Comparison of ENCODE assay signal across 1 cellular context in the genomic region with DNA sequence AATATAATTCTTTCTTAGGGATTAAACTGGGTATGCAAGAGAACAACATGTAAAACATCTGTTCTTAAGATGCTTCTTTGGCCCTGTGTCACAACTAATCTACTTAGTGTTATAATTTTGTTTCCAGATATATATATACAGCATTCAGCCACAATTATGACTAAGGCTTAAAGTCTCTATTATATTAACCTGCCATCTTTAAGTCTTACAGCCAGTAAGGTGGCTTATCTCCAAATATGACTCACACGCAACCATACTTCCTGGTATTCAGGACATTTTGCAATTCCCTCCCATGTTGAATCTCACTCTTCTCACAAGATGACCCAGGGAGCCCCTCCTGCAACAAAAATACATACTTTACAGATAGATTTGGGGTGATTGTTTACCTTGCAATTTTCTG.
TF ChIP-seq lines count a peak whose summit lies in the region.

No MANE protein-coding gene starts in this region.

TF ChIP-seq in K562, 482 proteins besides CTCF, POLR2A, EP300 and RAD21 (continued from another document):
- TF ChIP-seq ZKSCAN1 (IDR thresholded peaks at IDR 0.05; ENCODE audit: low read depth, low read length): no peak
- TF ChIP-seq NR3C1 (CRISPR knock-in tag; IDR thresholded peaks at IDR 0.05): no peak
- no peak for TF ChIP-seq PML (IDR thresholded peaks at IDR 0.05; ENCODE audit: low read length)
- TF ChIP-seq MIER1 (IDR thresholded peaks at IDR 0.05; ENCODE audit: low read depth): no peak
- no peak for TF ChIP-seq ZNF174 (CRISPR knock-in tag; IDR thresholded peaks at IDR 0.05)
- TF ChIP-seq ZBTB1 (CRISPR knock-in tag; IDR thresholded peaks at IDR 0.05; ENCODE audit: borderline replicate concordance, low read depth): no peak
- no peak for TF ChIP-seq KDM4B (IDR thresholded peaks at IDR 0.05; ENCODE audit: borderline replicate concordance in 2 of 2, low read depth in 1 of 2)
- 0 out of 2 replicates have a peak, but pooled peaks have one; percentile 35 for TF ChIP-seq SMARCE1 (IDR thresholded peaks at IDR 0.05)
- TF ChIP-seq, protein P1, sequence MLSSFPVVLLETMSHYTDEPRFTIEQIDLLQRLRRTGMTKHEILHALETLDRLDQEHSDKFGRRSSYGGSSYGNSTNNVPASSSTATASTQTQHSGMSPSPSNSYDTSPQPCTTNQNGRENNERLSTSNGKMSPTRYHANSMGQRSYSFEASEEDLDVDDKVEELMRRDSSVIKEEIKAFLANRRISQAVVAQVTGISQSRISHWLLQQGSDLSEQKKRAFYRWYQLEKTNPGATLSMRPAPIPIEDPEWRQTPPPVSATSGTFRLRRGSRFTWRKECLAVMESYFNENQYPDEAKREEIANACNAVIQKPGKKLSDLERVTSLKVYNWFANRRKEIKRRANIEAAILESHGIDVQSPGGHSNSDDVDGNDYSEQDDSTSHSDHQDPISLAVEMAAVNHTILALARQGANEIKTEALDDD (IDR thresholded peaks at IDR 0.05): peak; percentile 61
- no peak for TF ChIP-seq DIDO1 (tag; IDR thresholded peaks at IDR 0.05; ENCODE audit: low read depth)
- TF ChIP-seq, protein P2, sequence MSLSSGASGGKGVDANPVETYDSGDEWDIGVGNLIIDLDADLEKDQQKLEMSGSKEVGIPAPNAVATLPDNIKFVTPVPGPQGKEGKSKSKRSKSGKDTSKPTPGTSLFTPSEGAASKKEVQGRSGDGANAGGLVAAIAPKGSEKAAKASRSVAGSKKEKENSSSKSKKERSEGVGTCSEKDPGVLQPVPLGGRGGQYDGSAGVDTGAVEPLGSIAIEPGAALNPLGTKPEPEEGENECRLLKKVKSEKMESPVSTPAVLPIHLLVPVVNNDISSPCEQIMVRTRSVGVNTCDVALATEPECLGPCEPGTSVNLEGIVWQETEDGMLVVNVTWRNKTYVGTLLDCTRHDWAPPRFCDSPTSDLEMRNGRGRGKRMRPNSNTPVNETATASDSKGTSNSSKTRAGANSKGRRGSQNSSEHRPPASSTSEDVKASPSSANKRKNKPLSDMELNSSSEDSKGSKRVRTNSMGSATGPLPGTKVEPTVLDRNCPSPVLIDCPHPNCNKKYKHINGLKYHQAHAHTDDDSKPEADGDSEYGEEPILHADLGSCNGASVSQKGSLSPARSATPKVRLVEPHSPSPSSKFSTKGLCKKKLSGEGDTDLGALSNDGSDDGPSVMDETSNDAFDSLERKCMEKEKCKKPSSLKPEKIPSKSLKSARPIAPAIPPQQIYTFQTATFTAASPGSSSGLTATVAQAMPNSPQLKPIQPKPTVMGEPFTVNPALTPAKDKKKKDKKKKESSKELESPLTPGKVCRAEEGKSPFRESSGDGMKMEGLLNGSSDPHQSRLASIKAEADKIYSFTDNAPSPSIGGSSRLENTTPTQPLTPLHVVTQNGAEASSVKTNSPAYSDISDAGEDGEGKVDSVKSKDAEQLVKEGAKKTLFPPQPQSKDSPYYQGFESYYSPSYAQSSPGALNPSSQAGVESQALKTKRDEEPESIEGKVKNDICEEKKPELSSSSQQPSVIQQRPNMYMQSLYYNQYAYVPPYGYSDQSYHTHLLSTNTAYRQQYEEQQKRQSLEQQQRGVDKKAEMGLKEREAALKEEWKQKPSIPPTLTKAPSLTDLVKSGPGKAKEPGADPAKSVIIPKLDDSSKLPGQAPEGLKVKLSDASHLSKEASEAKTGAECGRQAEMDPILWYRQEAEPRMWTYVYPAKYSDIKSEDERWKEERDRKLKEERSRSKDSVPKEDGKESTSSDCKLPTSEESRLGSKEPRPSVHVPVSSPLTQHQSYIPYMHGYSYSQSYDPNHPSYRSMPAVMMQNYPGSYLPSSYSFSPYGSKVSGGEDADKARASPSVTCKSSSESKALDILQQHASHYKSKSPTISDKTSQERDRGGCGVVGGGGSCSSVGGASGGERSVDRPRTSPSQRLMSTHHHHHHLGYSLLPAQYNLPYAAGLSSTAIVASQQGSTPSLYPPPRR (CRISPR knock-in tag; IDR thresholded peaks at IDR 0.05; ENCODE audit: borderline replicate concordance): no peak
- TF ChIP-seq ZNF124 (CRISPR knock-in tag; IDR thresholded peaks at IDR 0.05): no peak
- peak in 1 of 3 experiments; percentile 50 for TF ChIP-seq YY1 (IDR thresholded peaks at IDR 0.05; ENCODE audit: borderline replicate concordance in 1 of 3, control insufficient read depth in 1 of 3, extremely low read depth in 1 of 3, insufficient read depth in 3 of 3, insufficient read length in 1 of 3, insufficient replicate concordance in 2 of 3, low read depth in 1 of 3, low read length in 2 of 3)
- no peak for TF ChIP-seq SAFB (IDR thresholded peaks at IDR 0.05; ENCODE audit: borderline replicate concordance, low read depth, low read length)
- TF ChIP-seq OTX1 (CRISPR knock-in tag; IDR thresholded peaks at IDR 0.05): no peak
- TF ChIP-seq, protein P3, sequence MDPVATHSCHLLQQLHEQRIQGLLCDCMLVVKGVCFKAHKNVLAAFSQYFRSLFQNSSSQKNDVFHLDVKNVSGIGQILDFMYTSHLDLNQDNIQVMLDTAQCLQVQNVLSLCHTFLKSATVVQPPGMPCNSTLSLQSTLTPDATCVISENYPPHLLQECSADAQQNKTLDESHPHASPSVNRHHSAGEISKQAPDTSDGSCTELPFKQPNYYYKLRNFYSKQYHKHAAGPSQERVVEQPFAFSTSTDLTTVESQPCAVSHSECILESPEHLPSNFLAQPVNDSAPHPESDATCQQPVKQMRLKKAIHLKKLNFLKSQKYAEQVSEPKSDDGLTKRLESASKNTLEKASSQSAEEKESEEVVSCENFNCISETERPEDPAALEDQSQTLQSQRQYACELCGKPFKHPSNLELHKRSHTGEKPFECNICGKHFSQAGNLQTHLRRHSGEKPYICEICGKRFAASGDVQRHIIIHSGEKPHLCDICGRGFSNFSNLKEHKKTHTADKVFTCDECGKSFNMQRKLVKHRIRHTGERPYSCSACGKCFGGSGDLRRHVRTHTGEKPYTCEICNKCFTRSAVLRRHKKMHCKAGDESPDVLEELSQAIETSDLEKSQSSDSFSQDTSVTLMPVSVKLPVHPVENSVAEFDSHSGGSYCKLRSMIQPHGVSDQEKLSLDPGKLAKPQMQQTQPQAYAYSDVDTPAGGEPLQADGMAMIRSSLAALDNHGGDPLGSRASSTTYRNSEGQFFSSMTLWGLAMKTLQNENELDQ (CRISPR knock-in tag; IDR thresholded peaks at IDR 0.05; ENCODE audit: borderline replicate concordance): no peak
- TF ChIP-seq RCOR1 (IDR thresholded peaks at IDR 0.05; ENCODE audit: borderline replicate concordance in 1 of 2, low read depth in 2 of 2, low read length in 2 of 2): no peak
- TF ChIP-seq SP2 (IDR thresholded peaks at IDR 0.05; ENCODE audit: extremely low read depth, low read depth, low read length, poor library complexity, severe bottlenecking): no peak
- TF ChIP-seq BHLHE40 (IDR thresholded peaks at IDR 0.05; ENCODE audit: low read length): no peak
- no peak for TF ChIP-seq ZNF444 (CRISPR knock-in tag; IDR thresholded peaks at IDR 0.05)
- TF ChIP-seq ARID1B (IDR thresholded peaks at IDR 0.05): peak; percentile 57; the same call in 1 of the 2 replicates
- no peak for TF ChIP-seq ZFX (CRISPR knock-in tag; IDR thresholded peaks at IDR 0.05)
- no peak for TF ChIP-seq ZNF785 (CRISPR knock-in tag; IDR thresholded peaks at IDR 0.05)
- no peak for TF ChIP-seq RBM17 (IDR thresholded peaks at IDR 0.05; ENCODE audit: borderline replicate concordance, low read depth, low read length)
- TF ChIP-seq, protein P4, sequence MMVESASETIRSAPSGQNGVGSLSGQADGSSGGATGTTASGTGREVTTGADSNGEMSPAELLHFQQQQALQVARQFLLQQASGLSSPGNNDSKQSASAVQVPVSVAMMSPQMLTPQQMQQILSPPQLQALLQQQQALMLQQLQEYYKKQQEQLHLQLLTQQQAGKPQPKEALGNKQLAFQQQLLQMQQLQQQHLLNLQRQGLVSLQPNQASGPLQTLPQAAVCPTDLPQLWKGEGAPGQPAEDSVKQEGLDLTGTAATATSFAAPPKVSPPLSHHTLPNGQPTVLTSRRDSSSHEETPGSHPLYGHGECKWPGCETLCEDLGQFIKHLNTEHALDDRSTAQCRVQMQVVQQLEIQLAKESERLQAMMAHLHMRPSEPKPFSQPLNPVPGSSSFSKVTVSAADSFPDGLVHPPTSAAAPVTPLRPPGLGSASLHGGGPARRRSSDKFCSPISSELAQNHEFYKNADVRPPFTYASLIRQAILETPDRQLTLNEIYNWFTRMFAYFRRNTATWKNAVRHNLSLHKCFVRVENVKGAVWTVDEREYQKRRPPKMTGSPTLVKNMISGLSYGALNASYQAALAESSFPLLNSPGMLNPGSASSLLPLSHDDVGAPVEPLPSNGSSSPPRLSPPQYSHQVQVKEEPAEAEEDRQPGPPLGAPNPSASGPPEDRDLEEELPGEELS (CRISPR knock-in tag; IDR thresholded peaks at IDR 0.05; ENCODE audit: borderline replicate concordance): no peak
- TF ChIP-seq EHMT2 (IDR thresholded peaks at IDR 0.05): peak; percentile 73; the same call in 1 of the 2 replicates
- no peak for TF ChIP-seq TAF15 (IDR thresholded peaks at IDR 0.05; ENCODE audit: low read depth, low read length)
- TF ChIP-seq, protein P5, sequence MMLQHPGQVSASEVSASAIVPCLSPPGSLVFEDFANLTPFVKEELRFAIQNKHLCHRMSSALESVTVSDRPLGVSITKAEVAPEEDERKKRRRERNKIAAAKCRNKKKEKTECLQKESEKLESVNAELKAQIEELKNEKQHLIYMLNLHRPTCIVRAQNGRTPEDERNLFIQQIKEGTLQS (IDR thresholded peaks at IDR 0.05): peak; percentile 69
- TF ChIP-seq, protein P5 (CRISPR knock-in tag; conservative IDR thresholded peaks at IDR 0.05): no peak
- TF ChIP-seq, protein P6, sequence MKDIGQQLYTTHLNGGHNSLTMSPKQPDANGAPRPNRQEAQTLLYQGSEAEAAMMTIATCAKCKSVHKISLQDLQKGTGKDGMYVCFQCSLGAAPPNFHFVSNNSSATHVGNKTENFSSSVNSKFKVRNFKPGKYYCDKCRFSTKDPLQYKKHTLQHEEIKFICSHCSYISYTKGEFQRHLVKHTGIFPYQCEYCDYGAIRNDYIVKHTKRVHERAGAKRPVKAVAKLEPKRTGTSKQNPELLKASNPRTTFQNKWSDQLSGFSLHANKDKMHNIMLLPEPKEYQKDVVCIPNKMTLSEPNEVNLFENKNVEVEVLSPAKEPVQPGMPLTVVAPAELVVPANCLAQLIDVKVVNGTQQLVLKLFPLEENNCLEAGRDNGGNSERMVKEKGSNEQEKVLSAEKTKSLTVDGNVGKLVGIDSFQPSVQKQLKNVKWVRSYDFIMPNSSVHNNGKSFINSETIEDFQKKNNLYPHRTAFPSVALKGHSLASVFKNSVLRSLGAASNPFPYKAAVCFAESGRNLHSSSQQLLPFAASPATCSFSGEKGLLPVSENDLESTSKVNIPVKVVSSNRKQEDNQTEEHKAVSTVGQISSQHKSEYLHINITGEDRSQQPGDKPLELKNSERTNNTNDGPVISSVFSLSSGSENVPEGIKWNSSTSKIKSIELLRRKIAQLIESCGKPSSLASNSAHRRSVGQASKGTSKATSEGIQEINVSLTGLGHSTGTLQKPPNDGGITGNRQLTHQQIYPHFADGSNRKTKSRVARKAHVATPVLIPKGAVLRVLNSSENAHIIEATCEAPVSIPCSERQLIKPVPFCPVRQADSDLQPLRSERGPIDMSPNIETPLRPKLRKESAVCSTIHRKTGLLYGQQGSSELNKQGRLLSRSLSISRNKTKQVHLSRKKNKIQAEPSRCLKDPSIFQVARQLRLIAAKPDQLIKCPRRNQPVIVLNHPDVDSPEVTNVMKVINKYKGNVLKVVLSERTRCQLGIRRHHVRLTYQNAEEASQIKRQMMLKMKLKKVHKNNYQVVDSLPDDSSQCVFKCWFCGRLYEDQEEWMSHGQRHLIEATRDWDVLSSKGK (CRISPR knock-in tag; IDR thresholded peaks at IDR 0.05): no peak
- TF ChIP-seq, protein P7, sequence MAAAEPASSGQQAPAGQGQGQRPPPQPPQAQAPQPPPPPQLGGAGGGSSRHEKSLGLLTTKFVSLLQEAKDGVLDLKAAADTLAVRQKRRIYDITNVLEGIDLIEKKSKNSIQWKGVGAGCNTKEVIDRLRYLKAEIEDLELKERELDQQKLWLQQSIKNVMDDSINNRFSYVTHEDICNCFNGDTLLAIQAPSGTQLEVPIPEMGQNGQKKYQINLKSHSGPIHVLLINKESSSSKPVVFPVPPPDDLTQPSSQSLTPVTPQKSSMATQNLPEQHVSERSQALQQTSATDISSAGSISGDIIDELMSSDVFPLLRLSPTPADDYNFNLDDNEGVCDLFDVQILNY (CRISPR knock-in tag; IDR thresholded peaks at IDR 0.05): no peak
